1 cellular context compared by ENCODE assay signal in the genomic region with DNA sequence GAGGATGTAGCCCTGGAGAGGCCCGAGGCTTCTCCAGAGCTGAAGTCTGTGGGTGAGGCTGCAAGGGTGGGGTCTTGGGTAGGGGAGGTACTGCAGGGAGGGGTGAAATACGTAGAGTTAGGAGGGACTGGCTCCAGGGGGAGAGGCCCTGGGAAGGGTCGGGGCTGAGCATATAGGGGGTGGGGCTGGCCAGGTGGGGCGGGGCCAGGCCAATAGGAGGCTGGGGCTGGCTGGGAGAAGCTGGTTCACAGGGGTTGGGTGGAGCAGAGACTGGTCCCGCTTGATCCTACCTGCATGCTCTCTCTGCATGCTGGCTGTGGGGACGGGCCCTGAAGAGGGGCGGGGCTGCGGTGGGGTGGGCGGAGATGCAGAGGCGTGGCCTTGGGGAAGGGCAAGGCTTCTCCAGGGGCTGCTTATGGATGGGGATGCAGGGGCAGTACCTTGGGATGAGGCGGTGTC.
TF ChIP-seq lines count a peak whose summit lies in the region.

No MANE protein-coding gene starts in this region.

TF ChIP-seq in A549, 52 proteins besides CTCF, POLR2A, EP300 and RAD21 (continued from another document):
- TF ChIP-seq FOSL2 (IDR thresholded peaks at IDR 0.05) = no peak
- TF ChIP-seq FOSL2 (CRISPR knock-in tag; IDR thresholded peaks at IDR 0.05) = no peak
- no peak for TF ChIP-seq CEBPB (IDR thresholded peaks at IDR 0.05)
- TF ChIP-seq CBX2 (IDR thresholded peaks at IDR 0.05; ENCODE audit: borderline replicate concordance, low read depth) = no peak
- TF ChIP-seq, protein P1, sequence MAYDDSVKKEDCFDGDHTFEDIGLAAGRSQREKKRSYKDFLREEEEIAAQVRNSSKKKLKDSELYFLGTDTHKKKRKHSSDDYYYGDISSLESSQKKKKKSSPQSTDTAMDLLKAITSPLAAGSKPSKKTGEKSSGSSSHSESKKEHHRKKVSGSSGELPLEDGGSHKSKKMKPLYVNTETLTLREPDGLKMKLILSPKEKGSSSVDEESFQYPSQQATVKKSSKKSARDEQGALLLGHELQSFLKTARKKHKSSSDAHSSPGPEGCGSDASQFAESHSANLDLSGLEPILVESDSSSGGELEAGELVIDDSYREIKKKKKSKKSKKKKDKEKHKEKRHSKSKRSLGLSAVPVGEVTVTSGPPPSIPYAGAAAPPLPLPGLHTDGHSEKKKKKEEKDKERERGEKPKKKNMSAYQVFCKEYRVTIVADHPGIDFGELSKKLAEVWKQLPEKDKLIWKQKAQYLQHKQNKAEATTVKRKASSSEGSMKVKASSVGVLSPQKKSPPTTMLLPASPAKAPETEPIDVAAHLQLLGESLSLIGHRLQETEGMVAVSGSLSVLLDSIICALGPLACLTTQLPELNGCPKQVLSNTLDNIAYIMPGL (CRISPR knock-in tag; IDR thresholded peaks at IDR 0.05; ENCODE audit: borderline replicate concordance) = no peak
- TF ChIP-seq, protein P2, sequence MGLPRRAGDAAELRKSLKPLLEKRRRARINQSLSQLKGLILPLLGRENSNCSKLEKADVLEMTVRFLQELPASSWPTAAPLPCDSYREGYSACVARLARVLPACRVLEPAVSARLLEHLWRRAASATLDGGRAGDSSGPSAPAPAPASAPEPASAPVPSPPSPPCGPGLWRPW (IDR thresholded peaks at IDR 0.05) = no peak
- no peak for TF ChIP-seq ZFP36 (IDR thresholded peaks at IDR 0.05; ENCODE audit: borderline replicate concordance, partially characterized antibody)
- TF ChIP-seq MAFK (IDR thresholded peaks at IDR 0.05; ENCODE audit: partially characterized antibody) = no peak
- TF ChIP-seq RCOR1 (IDR thresholded peaks at IDR 0.05; ENCODE audit: low read depth, low read length) = no peak
- TF ChIP-seq NPAS2 (CRISPR knock-in tag; IDR thresholded peaks at IDR 0.05; ENCODE audit: borderline replicate concordance) = no peak
- no peak for TF ChIP-seq EHF (CRISPR knock-in tag; IDR thresholded peaks at IDR 0.05)
- TF ChIP-seq, protein P3, sequence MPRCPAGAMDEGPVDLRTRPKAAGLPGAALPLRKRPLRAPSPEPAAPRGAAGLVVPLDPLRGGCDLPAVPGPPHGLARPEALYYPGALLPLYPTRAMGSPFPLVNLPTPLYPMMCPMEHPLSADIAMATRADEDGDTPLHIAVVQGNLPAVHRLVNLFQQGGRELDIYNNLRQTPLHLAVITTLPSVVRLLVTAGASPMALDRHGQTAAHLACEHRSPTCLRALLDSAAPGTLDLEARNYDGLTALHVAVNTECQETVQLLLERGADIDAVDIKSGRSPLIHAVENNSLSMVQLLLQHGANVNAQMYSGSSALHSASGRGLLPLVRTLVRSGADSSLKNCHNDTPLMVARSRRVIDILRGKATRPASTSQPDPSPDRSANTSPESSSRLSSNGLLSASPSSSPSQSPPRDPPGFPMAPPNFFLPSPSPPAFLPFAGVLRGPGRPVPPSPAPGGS (IDR thresholded peaks at IDR 0.05) = no peak
